In the genomic region with DNA sequence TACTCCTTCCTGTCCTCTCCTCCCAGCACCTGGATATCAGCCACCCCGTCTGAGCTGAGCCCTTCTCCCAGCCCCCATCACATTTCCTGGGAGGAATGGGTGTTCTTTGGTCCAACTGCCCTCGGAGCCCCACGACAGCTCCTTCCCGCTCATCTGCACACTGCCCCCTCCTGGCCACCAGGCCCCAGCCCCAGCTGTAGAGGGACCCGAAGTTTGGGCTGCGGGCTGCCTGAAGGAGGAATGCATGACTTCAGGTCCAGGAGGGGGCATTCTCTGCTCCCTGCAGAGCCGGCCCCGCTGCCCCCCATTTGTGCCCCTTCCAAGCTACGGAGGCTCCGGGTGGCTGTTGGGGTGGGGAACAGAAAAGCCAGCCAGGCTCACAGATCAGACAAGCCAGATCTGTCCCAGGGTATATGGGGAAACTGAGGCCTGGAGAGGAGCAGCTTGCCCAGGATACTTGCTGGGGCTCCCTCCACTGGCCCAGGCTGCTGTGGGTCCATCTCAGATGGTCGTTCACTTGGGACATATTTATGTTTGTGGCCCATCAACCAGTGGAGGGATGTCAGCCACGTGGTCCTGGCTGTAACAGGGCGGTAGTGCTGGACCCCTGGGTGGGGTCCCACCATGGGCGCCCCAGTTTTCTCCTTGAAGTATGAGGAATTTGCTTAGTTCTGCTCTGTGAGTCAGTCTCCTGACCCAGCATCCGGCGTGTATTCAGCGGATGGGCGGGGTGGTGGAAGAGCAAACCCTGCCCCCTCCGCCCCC, we compare ENCODE assay signal across 8 cellular contexts. TPM values are rescaled to one million over a fixed set of nuclear protein-coding genes. Genes with fewer than 3 reads are reported as not detected.
DNase-seq lines count a peak whose midpoint lies in the region; TF ChIP-seq lines count a peak whose summit lies in the region.

No MANE protein-coding gene starts in this region.

- no peak overlapping the region for H3K4me3 Mint-ChIP-seq in glutamatergic neuron (ENCODE audit: unreplicated experiment)

- H3K36me3 Mint-ChIP-seq in glutamatergic neuron (ENCODE audit: unreplicated experiment) = no peaks in the 10 kb centered on the region

- H3K9me3 Mint-ChIP-seq in glutamatergic neuron (ENCODE audit: unreplicated experiment) = peaks cover 3% of the 10 kb centered on the region

- H3K27ac Mint-ChIP-seq in glutamatergic neuron (ENCODE audit: unreplicated experiment) = no peak overlapping the region

- peaks cover 10% of the 10 kb centered on the region for H3K4me1 Mint-ChIP-seq in glutamatergic neuron (ENCODE audit: low read depth, unreplicated experiment)

- TF ChIP-seq CTCF in glutamatergic neuron (IDR thresholded peaks at IDR 0.05; ENCODE audit: partially characterized antibody, unreplicated experiment) = peak; percentile 62

- peaks cover 13% of the 10 kb centered on the region for H3K27me3 Mint-ChIP-seq in glutamatergic neuron (ENCODE audit: unreplicated experiment)

- DNase-seq in stimulated activated CD4-positive, alpha-beta T cell treated with anti-CD3 and anti-CD28 coated beads, Interleukin-4, amount 100 ng/mL, for 1 hour = peak; percentile 11
- DNase-seq in stimulated activated CD4-positive, alpha-beta T cell treated with anti-CD3 and anti-CD28 coated beads, Interleukin-12 subunit alpha, Interleukin-12 subunit beta, amount 100 ng/mL, for 4 hours = no peak
- DNase-seq in SKM-1 (lab: John Stamatoyannopoulos, UW; ENCODE audit: unreplicated experiment) (peak; percentile 47), glutamatergic neuron (peak; percentile 77), SIG-M5 treated with dmso at 0.1 percent for 504 hours (lab: John Stamatoyannopoulos, UW; ENCODE audit: unreplicated experiment) (no peak), DMS114 treated with DMSO at 0.1 percent for 48 hours (lab: John Stamatoyannopoulos, UW; ENCODE audit: unreplicated experiment) (no peak), NCI-H1417 treated with DMSO at 0.1 percent for 48 hours (lab: John Stamatoyannopoulos, UW) (no peak)
- DNase-seq in stimulated activated CD8-positive, alpha-beta memory T cell treated with anti-CD3 and anti-CD28 coated beads, Interleukin-4, amount 100 ng/mL, for 24 hours (ENCODE audit: low read depth) = peak; percentile 20

RNA-seq across cellular contexts. Expression of a gene that starts 33.1 kb away (rescaled TPM):
- 32.9 TPM for total RNA-seq in glutamatergic neuron (ENCODE audit: unreplicated experiment)

Comparison
In these comparisons a context has a peak if more than half of its experiments do, and no peak if none do; other contexts are left out.
1. DNase-seq: peak in stimulated activated CD4-positive, alpha-beta T cell treated with anti-CD3 and anti-CD28 coated beads, Interleukin-4, amount 100 ng/mL, for 1 hour (single experiment), SKM-1 (single experiment), glutamatergic neuron (single experiment) and stimulated activated CD8-positive, alpha-beta memory T cell treated with anti-CD3 and anti-CD28 coated beads, Interleukin-4, amount 100 ng/mL, for 24 hours (single experiment); none in stimulated activated CD4-positive, alpha-beta T cell treated with anti-CD3 and anti-CD28 coated beads, Interleukin-12 subunit alpha, Interleukin-12 subunit beta, amount 100 ng/mL, for 4 hours (single experiment), SIG-M5 treated with dmso at 0.1 percent for 504 hours (single experiment), DMS114 treated with DMSO at 0.1 percent for 48 hours (single experiment) and NCI-H1417 treated with DMSO at 0.1 percent for 48 hours (single experiment).